9 cellular contexts compared by ENCODE assay signal in the genomic region with DNA sequence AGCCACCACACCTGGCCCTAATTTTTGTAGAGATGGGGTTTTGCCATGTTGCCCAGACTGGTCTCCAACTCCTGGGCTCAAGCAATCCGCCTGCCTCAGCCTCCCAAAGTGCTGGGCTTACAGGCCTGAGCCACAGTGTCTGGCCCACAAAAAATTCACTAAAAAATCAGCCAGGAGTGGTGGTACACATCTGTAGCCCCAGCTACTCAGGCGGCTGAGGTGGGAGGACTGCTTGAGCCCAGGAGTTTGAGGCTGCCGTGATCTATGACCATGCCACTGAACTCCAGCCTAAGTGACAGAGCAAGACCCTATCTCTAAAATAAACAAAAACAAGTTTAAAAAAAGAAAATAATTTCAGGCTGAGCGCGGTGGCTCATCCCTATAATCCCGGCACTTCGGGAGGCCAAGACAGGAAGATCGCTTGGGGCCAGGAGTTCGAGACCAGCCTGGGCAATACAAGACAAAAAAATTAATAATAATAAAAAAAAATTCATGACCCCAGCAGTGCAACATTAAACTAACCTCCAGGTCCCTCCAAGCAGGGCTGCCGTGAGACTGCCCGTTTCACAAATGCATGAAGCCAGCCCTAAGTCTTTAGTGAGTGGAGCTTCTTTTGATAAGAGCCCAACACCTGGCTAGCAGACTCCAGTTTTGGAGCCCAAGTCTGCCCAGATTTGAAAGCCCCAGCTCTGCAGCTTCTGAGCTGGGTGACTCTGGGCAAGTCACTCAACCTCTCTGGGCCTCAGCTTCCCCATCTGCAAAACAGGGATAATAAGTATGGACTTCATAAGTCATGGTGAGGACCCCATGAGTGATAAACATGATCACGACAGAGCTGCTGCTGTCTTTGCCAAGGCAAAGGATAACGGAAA. TPM values are rescaled to one million over a fixed set of nuclear protein-coding genes. Genes with fewer than 3 reads are reported as not detected.
DNase-seq lines count a peak whose midpoint lies in the region; ATAC-seq and TF ChIP-seq lines count a peak whose summit lies in the region.
"Had no signal": no experiment of that assay in that cellular context is flagged by ENCODE, and none has a peak within 500 bp of the region (broad histone marks: within the 10 kb centered on the region; RNA-seq: fewer than 3 reads in every experiment).

No MANE protein-coding gene starts in this region.

- intact Hi-C loops in adrenal gland (cut with DNase I), result no loop called here

- H3K27ac ChIP-seq in adrenal gland (peak overlapping the region; percentile 88 to 98 (median 90)), liver (ENCODE audit: low read depth in 1 of 2, low read length in 2 of 2) (peak overlapping the region; percentile 94 to 97), thoracic aorta (peak overlapping the region; percentile 100)

- H3K27me3 ChIP-seq in adrenal gland (no peaks in the 10 kb centered on the region), liver (ENCODE audit: control insufficient read depth in 4 of 4, insufficient read depth in 4 of 4, low read length in 3 of 4) (no peaks in the 10 kb centered on the region), thoracic aorta (replicated peaks; ENCODE audit: insufficient read depth) (no peaks in the 10 kb centered on the region)

- WGBS in adrenal gland, 4 donors, result 70 to 73% (median 72%) methylated on average over 10 to 13 of the region's 13 CpGs
- WGBS in liver, result 77% methylated on average over 13 of the region's 13 CpGs

- no peak for ATAC-seq in thoracic aorta (ENCODE audit: insufficient number of reproducible peaks, low FRiP score, low read depth)

- DNase-seq in activated CD8-positive, alpha-beta memory T cell treated with anti-CD3 and anti-CD28 coated beads for 24 hours, result peak; percentile 61
- DNase-seq in activated CD8-positive, alpha-beta memory T cell treated with anti-CD3 and anti-CD28 coated beads, Interleukin-2, amount 50 U/mL, for 48 hours, result no peak
- DNase-seq in adrenal gland (no peak), thoracic aorta (ENCODE audit: low spot score) (no peak), dedifferentiated amniotic fluid mesenchymal stem cell (ENCODE audit: extremely low spot score) (no peak), kidney tubule cell (ENCODE audit: low spot score) (no peak), KG1 (lab: John Stamatoyannopoulos, UW) (no peak)
- DNase-seq: NCI-H1694 treated with DMSO at 0.1 percent for 48 hours had no signal

- H3K9ac ChIP-seq in liver (ENCODE audit: low read depth in 1 of 2, low read length in 2 of 2), result peak overlapping the region in 1 of 2 donors; percentile 43

- no peak for TF ChIP-seq CTCF in adrenal gland (IDR thresholded peaks at IDR 0.05)
- TF ChIP-seq CTCF in liver (IDR thresholded peaks at IDR 0.05; ENCODE audit: low read depth, low read length, missing input control), result no peak
- TF ChIP-seq CTCF in thoracic aorta (IDR thresholded peaks at IDR 0.05), result no peak

- no peak for TF ChIP-seq RAD21 in liver (IDR thresholded peaks at IDR 0.05)

- H3K36me3 ChIP-seq in adrenal gland (replicated peaks in 1 of 2), result peaks cover 0 to 23% of the 10 kb centered on the region in 2 donors
- peaks cover 0 to 4% (median 0%) of the 10 kb centered on the region in 4 donors for H3K36me3 ChIP-seq in liver (ENCODE audit: control insufficient read depth in 4 of 4, insufficient read depth in 3 of 4, low read depth in 1 of 4, low read length in 3 of 4)
- peaks cover 34% of the 10 kb centered on the region for H3K36me3 ChIP-seq in thoracic aorta

- H3K4me1 ChIP-seq in adrenal gland (replicated peaks in 1 of 2) (peaks cover 34 to 77% of the 10 kb centered on the region in 2 donors), liver (ENCODE audit: control insufficient read depth in 4 of 4, insufficient read depth in 4 of 4, low read length in 3 of 4) (peaks cover 4 to 24% (median 13%) of the 10 kb centered on the region in 4 donors), thoracic aorta (ENCODE audit: control insufficient read depth in 1 of 2, low read depth in 2 of 2) (peaks cover 50 to 59% of the 10 kb centered on the region in 2 donors)

- H3K9me3 ChIP-seq in adrenal gland (replicated peaks in 1 of 3) (no peaks in the 10 kb centered on the region), liver (ENCODE audit: control insufficient read depth in 4 of 4, low read length in 3 of 4) (no peaks in the 10 kb centered on the region), thoracic aorta (no peaks in the 10 kb centered on the region)

- no peak for TF ChIP-seq POLR2A in adrenal gland (IDR thresholded peaks at IDR 0.05)

- H3K4me3 ChIP-seq in adrenal gland (peak overlapping the region in 1 of 4 donors; percentile 98), liver (ENCODE audit: low read depth in 1 of 3, low read length in 3 of 3) (no peak overlapping the region), thoracic aorta (peak overlapping the region; percentile 96)

TF ChIP-seq in liver, 16 proteins besides CTCF, POLR2A, EP300 and RAD21:
- no peak for TF ChIP-seq JUND (IDR thresholded peaks at IDR 0.05)
- TF ChIP-seq, protein P1, sequence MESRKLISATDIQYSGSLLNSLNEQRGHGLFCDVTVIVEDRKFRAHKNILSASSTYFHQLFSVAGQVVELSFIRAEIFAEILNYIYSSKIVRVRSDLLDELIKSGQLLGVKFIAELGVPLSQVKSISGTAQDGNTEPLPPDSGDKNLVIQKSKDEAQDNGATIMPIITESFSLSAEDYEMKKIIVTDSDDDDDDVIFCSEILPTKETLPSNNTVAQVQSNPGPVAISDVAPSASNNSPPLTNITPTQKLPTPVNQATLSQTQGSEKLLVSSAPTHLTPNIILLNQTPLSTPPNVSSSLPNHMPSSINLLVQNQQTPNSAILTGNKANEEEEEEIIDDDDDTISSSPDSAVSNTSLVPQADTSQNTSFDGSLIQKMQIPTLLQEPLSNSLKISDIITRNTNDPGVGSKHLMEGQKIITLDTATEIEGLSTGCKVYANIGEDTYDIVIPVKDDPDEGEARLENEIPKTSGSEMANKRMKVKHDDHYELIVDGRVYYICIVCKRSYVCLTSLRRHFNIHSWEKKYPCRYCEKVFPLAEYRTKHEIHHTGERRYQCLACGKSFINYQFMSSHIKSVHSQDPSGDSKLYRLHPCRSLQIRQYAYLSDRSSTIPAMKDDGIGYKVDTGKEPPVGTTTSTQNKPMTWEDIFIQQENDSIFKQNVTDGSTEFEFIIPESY (IDR thresholded peaks at IDR 0.05), result no peak
- TF ChIP-seq YY1 (IDR thresholded peaks at IDR 0.05), result no peak

RNA-seq across cellular contexts. Expression of a gene that starts 38.6 kb away (rescaled TPM):
- total RNA-seq in adrenal gland (1 to 10 TPM in 1 of 8 donors, not detected in 7; 1.9 TPM), liver (not detected), thoracic aorta (not detected)
- polyA plus RNA-seq in adrenal gland (1 to 10 TPM in 1 of 3 donors, under 1 TPM in 1, not detected in 1; 0.71 to 1.9 TPM), liver (not detected)

RNA-seq across cellular contexts. Expression of a gene that starts 43.1 kb away (rescaled TPM):
- 10 to 100 TPM in 4 of 8 donors, 1 to 10 TPM in 4; 5.8 to 15.4 (median 10.2) TPM for total RNA-seq in adrenal gland
- polyA plus RNA-seq in adrenal gland, result 1 to 10 TPM; 1.7 to 6.4 (median 3.2) TPM
- total RNA-seq in liver, result 1 to 10 TPM; 1.6 to 2.2 TPM
- polyA plus RNA-seq in liver, result under 1 TPM; 0.14 to 0.75 TPM
- 10 to 100 TPM in 1 of 2 donors, 1 to 10 TPM in 1; 9.5 to 11.8 TPM for total RNA-seq in thoracic aorta
